Comparison of ENCODE assay signal across 1 cellular context in the genomic region with DNA sequence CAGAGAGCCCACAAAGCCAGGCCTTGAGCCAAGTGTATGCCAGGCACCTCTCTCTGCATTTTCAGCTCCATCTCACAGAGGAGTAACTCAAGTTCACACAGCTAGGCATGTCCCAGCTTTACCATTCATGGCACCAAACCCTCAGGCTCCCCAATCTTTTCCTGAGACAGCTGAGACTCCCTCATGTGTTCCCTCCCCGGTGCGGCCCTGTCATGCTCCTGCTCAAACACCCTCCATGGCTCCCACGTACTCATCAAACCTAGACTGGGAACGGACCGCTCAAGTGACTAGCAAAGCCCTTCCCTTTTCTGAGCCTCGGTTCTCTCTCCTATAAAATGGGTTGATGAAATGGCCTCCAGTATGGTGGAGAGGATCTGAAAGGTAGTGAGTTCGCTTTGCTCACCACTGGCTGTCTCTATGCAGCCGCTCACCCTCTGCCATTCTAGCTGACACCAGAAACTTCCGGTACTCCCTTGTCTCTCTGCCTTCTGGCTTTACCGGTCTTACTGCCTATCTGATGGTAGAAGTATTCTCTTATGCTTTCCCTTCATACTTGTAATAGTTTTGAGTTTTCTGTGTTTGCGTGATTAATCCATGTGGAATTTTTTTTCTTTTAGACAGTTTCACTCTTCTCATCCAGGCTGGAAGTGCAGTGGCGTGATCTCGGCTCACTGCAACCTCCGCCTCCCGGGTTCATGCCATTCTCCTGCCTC.
TF ChIP-seq lines count a peak whose summit lies in the region.

No MANE protein-coding gene starts in this region.

TF ChIP-seq in WTC11, 78 proteins besides CTCF, POLR2A, EP300 and RAD21 (continued from another document):
- TF ChIP-seq, protein P1, sequence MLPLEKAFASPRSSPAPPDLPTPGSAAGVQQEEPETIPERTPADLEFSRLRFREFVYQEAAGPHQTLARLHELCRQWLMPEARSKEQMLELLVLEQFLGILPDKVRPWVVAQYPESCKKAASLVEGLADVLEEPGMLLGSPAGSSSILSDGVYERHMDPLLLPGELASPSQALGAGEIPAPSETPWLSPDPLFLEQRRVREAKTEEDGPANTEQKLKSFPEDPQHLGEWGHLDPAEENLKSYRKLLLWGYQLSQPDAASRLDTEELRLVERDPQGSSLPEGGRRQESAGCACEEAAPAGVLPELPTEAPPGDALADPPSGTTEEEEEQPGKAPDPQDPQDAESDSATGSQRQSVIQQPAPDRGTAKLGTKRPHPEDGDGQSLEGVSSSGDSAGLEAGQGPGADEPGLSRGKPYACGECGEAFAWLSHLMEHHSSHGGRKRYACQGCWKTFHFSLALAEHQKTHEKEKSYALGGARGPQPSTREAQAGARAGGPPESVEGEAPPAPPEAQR (CRISPR knock-in tag; IDR thresholded peaks at IDR 0.05): no peak
